23 cellular contexts compared by ENCODE assay signal in genomic region chr12:26880625-26881024, GRCh38. TPM values are rescaled to one million over a fixed set of nuclear protein-coding genes. Genes with fewer than 3 reads are reported as not detected.
A peak's percentile ranks its signal among the peaks of the same experiment; 100 is the strongest.
DNase-seq lines count a peak whose midpoint lies in the region; ATAC-seq and TF ChIP-seq lines count a peak whose summit lies in the region.
"Had no signal": no experiment of that assay in that cellular context is flagged by ENCODE, and none has a peak within 500 bp of the region (broad histone marks: within the 10 kb centered on the region; RNA-seq: fewer than 3 reads in every experiment).

No MANE protein-coding gene starts in this region.

- H3K4me1 ChIP-seq in OCI-LY1 (ENCODE audit: insufficient read depth, low read length, severe bottlenecking) (peaks cover 25% of the 10 kb centered on the region), esophagus muscularis mucosa (peaks cover 21 to 25% (median 23%) of the 10 kb centered on the region in 4 donors), suprapubic skin (peaks cover 21% of the 10 kb centered on the region), right lobe of liver (peaks cover 0 to 10% (median 0%) of the 10 kb centered on the region in 4 donors)

- TF ChIP-seq EP300 in esophagus muscularis mucosa (IDR thresholded peaks at IDR 0.05) (no peak), suprapubic skin (IDR thresholded peaks at IDR 0.05) (no peak)

- H3K4me3 ChIP-seq in OCI-LY1 (ENCODE audit: low read depth, low read length, poor library complexity, severe bottlenecking) (no peak overlapping the region), esophagus muscularis mucosa (no peak overlapping the region), suprapubic skin (no peak overlapping the region), right lobe of liver (no peak overlapping the region)
- H3K4me3 ChIP-seq: BLaER1, GM12878 had no signal

- H3K36me3 ChIP-seq in OCI-LY1 (ENCODE audit: insufficient read depth, low read length) = no peaks in the 10 kb centered on the region
- no peaks in the 10 kb centered on the region for H3K36me3 ChIP-seq in esophagus muscularis mucosa
- no peaks in the 10 kb centered on the region for H3K36me3 ChIP-seq in suprapubic skin
- H3K36me3 ChIP-seq in right lobe of liver = no peaks in the 10 kb centered on the region
- H3K36me3 ChIP-seq: BE2C, BLaER1 had no signal

- no peak for ATAC-seq in right lobe of liver
- no peak for ATAC-seq in HG03097 (IDR thresholded peaks at IDR 0.05; ENCODE audit: low FRiP score, unreplicated experiment)
- ATAC-seq: GM12878 had no signal

- H3F3A ChIP-seq in OCI-LY1 (ENCODE audit: insufficient read depth, low read length) = no peaks in the 10 kb centered on the region

- H3K9me2 ChIP-seq in OCI-LY1 (ENCODE audit: low read depth, low read length) = no peaks in the 10 kb centered on the region

- H3K27me3 ChIP-seq in OCI-LY1 (ENCODE audit: insufficient read depth, low read length) = no peaks in the 10 kb centered on the region
- no peaks in the 10 kb centered on the region for H3K27me3 ChIP-seq in esophagus muscularis mucosa
- H3K27me3 ChIP-seq in suprapubic skin = no peaks in the 10 kb centered on the region
- H3K27me3 ChIP-seq in right lobe of liver = no peaks in the 10 kb centered on the region
- H3K27me3 ChIP-seq: BE2C, BLaER1 had no signal

- peaks cover 9% of the 10 kb centered on the region; the same call in 1 of the 2 replicates for H3K9me3 ChIP-seq in OCI-LY1 (ENCODE audit: low read length)
- H3K9me3 ChIP-seq in esophagus muscularis mucosa = no peaks in the 10 kb centered on the region
- H3K9me3 ChIP-seq in suprapubic skin = no peaks in the 10 kb centered on the region
- H3K9me3 ChIP-seq in right lobe of liver = no peaks in the 10 kb centered on the region
- H3K9me3 ChIP-seq: BE2C had no signal

- TF ChIP-seq CTCF in OCI-LY1 (IDR thresholded peaks at IDR 0.05; ENCODE audit: low read length) = no peak
- TF ChIP-seq CTCF in esophagus muscularis mucosa (IDR thresholded peaks at IDR 0.05) = no peak
- TF ChIP-seq CTCF in suprapubic skin (IDR thresholded peaks at IDR 0.05) = no peak
- no peak for TF ChIP-seq CTCF in right lobe of liver (IDR thresholded peaks at IDR 0.05)

- H3K9ac ChIP-seq in OCI-LY1 (ENCODE audit: low read length) = no peak overlapping the region
- H3K9ac ChIP-seq: BLaER1 had no signal

- DNase-seq in esophagus muscularis mucosa (ENCODE audit: extremely low spot score) = peak; percentile 39
- no peak for DNase-seq in suprapubic skin (ENCODE audit: low spot score in 2 of 2)
- DNase-seq in right lobe of liver = no peak
- DNase-seq in NCI-H1092 treated with DMSO at 0.1 percent for 48 hours (lab: John Stamatoyannopoulos, UW) = no peak
- DNase-seq: 8988T; ACHN; BE2C; C1 segment of cervical spinal cord; CD4-positive, alpha-beta memory T cell; CD4-positive, CD25-positive, alpha-beta regulatory T cell; CD8-positive, alpha-beta memory T cell; COR-L47; DMS 273 treated with DMSO at 0.1 percent for 48 hours; DMS153; DMS53; DMS79; DND-41; EL; GDM1 had no signal

- WGBS in esophagus muscularis mucosa = 90% methylated on average over 2 of the region's 2 CpGs
- WGBS in suprapubic skin = 71% methylated on average over 2 of the region's 2 CpGs
- WGBS in right lobe of liver (ENCODE audit: insufficient coverage, low coverage, low lambda C conversion rate, missing lambda C conversion rate) = 71% methylated on average over 2 of the region's 2 CpGs

- no peaks in the 10 kb centered on the region for H4K20me1 ChIP-seq in OCI-LY1 (ENCODE audit: insufficient read depth, low read length)
- H4K20me1 ChIP-seq: BLaER1 had no signal

- no peaks in the 10 kb centered on the region for H3K79me2 ChIP-seq in OCI-LY1 (ENCODE audit: insufficient read depth, low read length)

- H3K4me2 ChIP-seq in OCI-LY1 (ENCODE audit: low read length) = no peak overlapping the region
- H3K4me2 ChIP-seq: BLaER1 had no signal

- no peak overlapping the region for H2AFZ ChIP-seq in OCI-LY1 (ENCODE audit: low read length)

- intact Hi-C loops in esophagus muscularis mucosa (cut with DNase I) = loop anchor here (10.0 kb wide), 1 partner anchor 46 kb away; the partner anchor contains the start of gene ITPR2
- intact Hi-C loops in right lobe of liver (cut with DNase I) = no loop called here

- no peak for TF ChIP-seq POLR2A in esophagus muscularis mucosa (IDR thresholded peaks at IDR 0.05; ENCODE audit: low read depth)
- no peak for TF ChIP-seq POLR2A in suprapubic skin (IDR thresholded peaks at IDR 0.05)
- no peak for TF ChIP-seq POLR2A in right lobe of liver (IDR thresholded peaks at IDR 0.05)

- peak overlapping the region; percentile 43 for H3K27ac ChIP-seq in OCI-LY1 (ENCODE audit: low read depth, low read length, poor library complexity, severe bottlenecking)
- H3K27ac ChIP-seq in esophagus muscularis mucosa (replicated peaks in 1 of 4) = no peak overlapping the region
- H3K27ac ChIP-seq in suprapubic skin = peak overlapping the region; percentile 39
- H3K27ac ChIP-seq in right lobe of liver = no peak overlapping the region
- H3K27ac ChIP-seq: BLaER1 had no signal

RNA-seq across cellular contexts. Expression of gene ITPR2, which starts 47.6 kb away (rescaled TPM):
- total RNA-seq in esophagus muscularis mucosa (10 to 100 TPM; 23.7 to 26.6 (median 25.4) TPM), suprapubic skin (100 to 1,000 TPM in 1 of 4 donors, 10 to 100 TPM in 3; 59.6 to 159 (median 72.1) TPM), right lobe of liver (100 to 1,000 TPM in 1 of 6 experiments, 10 to 100 TPM in 5; 39.3 to 114 (median 57.2) TPM)

RNA-seq across cellular contexts. Expression of gene INTS13, which starts 57.2 kb away (rescaled TPM):
- total RNA-seq in esophagus muscularis mucosa (10 to 100 TPM; 14.2 to 24.9 (median 22.7) TPM), suprapubic skin (10 to 100 TPM; 18.5 to 35.3 (median 28.8) TPM), right lobe of liver (10 to 100 TPM in 2 of 6 experiments, 1 to 10 TPM in 4; 6.2 to 17.2 (median 9.1) TPM)

RNA-seq across cellular contexts. Expression of gene FGFR1OP2, which starts 57.6 kb away (rescaled TPM):
- total RNA-seq in esophagus muscularis mucosa = 10 to 100 TPM; 52.7 to 65.9 (median 59.4) TPM
- 10 to 100 TPM; 45.8 to 74.8 (median 51.4) TPM for total RNA-seq in suprapubic skin
- 10 to 100 TPM; 13.3 to 29.6 (median 20.1) TPM for total RNA-seq in right lobe of liver

Comparison
In these comparisons a context has a peak if more than half of its experiments do, and no peak if none do; other contexts are left out.
1. H3K27ac ChIP-seq: peak in OCI-LY1 (single experiment) and suprapubic skin (single experiment); none in esophagus muscularis mucosa (0 of 4) and right lobe of liver (0 of 3).